In genomic region chr2:201860541-201861154, GRCh38 we compare ENCODE assay signal across 8 cellular contexts. TPM values are rescaled to one million over a fixed set of nuclear protein-coding genes. Genes with fewer than 3 reads are reported as not detected.
DNase-seq lines count a peak whose midpoint lies in the region; ATAC-seq, FAIRE-seq and TF ChIP-seq lines count a peak whose summit lies in the region.

No MANE protein-coding gene starts in this region.

- H3K27me3 ChIP-seq in Caco-2 (replicated peaks; ENCODE audit: control insufficient read depth, insufficient read depth, low read length) (no peaks in the 10 kb centered on the region), OCI-LY3 (ENCODE audit: low read depth, low read length) (peaks cover 12% of the 10 kb centered on the region), pancreas (peaks cover 0 to 3% (median 0%) of the 10 kb centered on the region in 4 donors)

- no peaks in the 10 kb centered on the region for H3K79me2 ChIP-seq in OCI-LY3 (ENCODE audit: low read length)

- no peaks in the 10 kb centered on the region for H4K20me1 ChIP-seq in OCI-LY3 (ENCODE audit: insufficient read depth, low read length)

- CTCF ChIA-PET in Caco-2 (lab: Charles Lee), result interaction anchor here (0.6 to 1.7 kb wide), 16 partner anchors 30 to 317 kb away, joined by 3 to 9 read pairs (median 3); no protein-coding TSS in a partner anchor

- H3K4me1 ChIP-seq in Caco-2, result peaks cover 14% of the 10 kb centered on the region
- H3K4me1 ChIP-seq in OCI-LY3 (ENCODE audit: low read length), result peaks cover 5% of the 10 kb centered on the region
- H3K4me1 ChIP-seq in pancreas, result no peaks in the 10 kb centered on the region

- BruUV-seq in Caco-2 (replicated peaks; lab: Mats Ljungman, UMichigan), result no TSS peak

- FAIRE-seq in pancreas (lab: Jason Lieb, UNC), result peak; percentile 29

- peak; percentile 60 to 77 for DNase-seq in Caco-2
- DNase-seq in HuH-7.5 (ENCODE audit: low spot score), result peak; percentile 55
- DNase-seq in activated naive CD4-positive, alpha-beta T cell treated with anti-CD3 and anti-CD28 coated beads, Interleukin-2, amount 50 U/mL, for 16 hours, result peak; percentile 24
- DNase-seq in glutamatergic neuron, result peak; percentile 26
- DNase-seq in pancreas, result peak in 3 of 6 donors; percentile 12 to 55 (median 30)
- no peak for DNase-seq in cortex of kidney (lab: John Stamatoyannopoulos, UW)

- no peak overlapping the region for H3K4me3 Mint-ChIP-seq in Caco-2 (ENCODE audit: unreplicated experiment)
- no peak overlapping the region for H3K4me3 Mint-ChIP-seq in glutamatergic neuron (ENCODE audit: unreplicated experiment)

- H3K9me3 ChIP-seq in Caco-2, result no peaks in the 10 kb centered on the region
- no peaks in the 10 kb centered on the region for H3K9me3 ChIP-seq in OCI-LY3 (ENCODE audit: insufficient read depth, low read length)
- no peaks in the 10 kb centered on the region for H3K9me3 ChIP-seq in pancreas

- H3K4me3 ChIP-seq in Caco-2 (ENCODE audit: low read depth, low read length) (no peak overlapping the region), OCI-LY3 (ENCODE audit: low read length) (peak overlapping the region; percentile 55), pancreas (no peak overlapping the region)

- peak; percentile 70 for ATAC-seq in GM19328 (IDR thresholded peaks at IDR 0.05; ENCODE audit: unreplicated experiment)
- peak; percentile 64 to 94 (median 93) for ATAC-seq in pancreas

- intact Hi-C loops in Caco-2 (cut with micrococcal nuclease; ENCODE audit: unreplicated experiment) (loop anchor here (1.0 to 2.0 kb wide), 7 partner anchors 64 to 318 kb away; partner anchors contain the start of gene FZD7), pancreas (cut with DNase I) (loop anchor here in 1 of 3 donors (5.0 kb wide), 1 partner anchor 317 kb away; no protein-coding TSS in a partner anchor)

- peak overlapping the region; percentile 69 for H2AFZ ChIP-seq in OCI-LY3 (ENCODE audit: low read depth, low read length)

- no peak overlapping the region for H3K27ac ChIP-seq in OCI-LY3 (ENCODE audit: low read length)
- no peak overlapping the region for H3K27ac ChIP-seq in pancreas

- H3K36me3 Mint-ChIP-seq in Caco-2 (ENCODE audit: insufficient read depth, unreplicated experiment) (peaks cover 2% of the 10 kb centered on the region), glutamatergic neuron (ENCODE audit: unreplicated experiment) (no peaks in the 10 kb centered on the region)

- H3K4me1 Mint-ChIP-seq in Caco-2 (ENCODE audit: low read depth, unreplicated experiment), result peaks cover 18% of the 10 kb centered on the region
- H3K4me1 Mint-ChIP-seq in glutamatergic neuron (ENCODE audit: low read depth, unreplicated experiment), result peaks cover 15% of the 10 kb centered on the region

- TF ChIP-seq CTCF in Caco-2 (IDR thresholded peaks at IDR 0.05; ENCODE audit: insufficient read depth in 1 of 2, low read depth in 1 of 2, low read length in 1 of 2, severe bottlenecking in 1 of 2, unreplicated experiment in 1 of 2), result peak; percentile 79 to 83
- TF ChIP-seq CTCF in OCI-LY3 (IDR thresholded peaks at IDR 0.05; ENCODE audit: low read depth, low read length), result peak; percentile 84
- peak; percentile 86 for TF ChIP-seq CTCF in glutamatergic neuron (IDR thresholded peaks at IDR 0.05; ENCODE audit: partially characterized antibody, unreplicated experiment)
- TF ChIP-seq CTCF in pancreas (IDR thresholded peaks at IDR 0.05), result peak; percentile 46 to 74 (median 57)

- no peak overlapping the region for H3K9ac ChIP-seq in OCI-LY3 (ENCODE audit: low read length)

- H3K27me3 Mint-ChIP-seq in Caco-2 (ENCODE audit: insufficient read depth, unreplicated experiment), result no peaks in the 10 kb centered on the region
- peaks cover 2% of the 10 kb centered on the region for H3K27me3 Mint-ChIP-seq in glutamatergic neuron (ENCODE audit: unreplicated experiment)

- peak overlapping the region; percentile 62 for H3K4me2 ChIP-seq in OCI-LY3 (ENCODE audit: low read length)

- POLR2A ChIA-PET in Caco-2 (lab: Charles Lee), result interaction anchor here (0.6 kb wide), 1 partner anchor 404 kb away, joined by 3 read pairs; no protein-coding TSS in a partner anchor

- H3K36me3 ChIP-seq in Caco-2 (ENCODE audit: control insufficient read depth, insufficient read depth, low read length) (no peaks in the 10 kb centered on the region), OCI-LY3 (replicated peaks; ENCODE audit: low read depth, low read length) (no peaks in the 10 kb centered on the region), pancreas (no peaks in the 10 kb centered on the region)

- H3K9me3 Mint-ChIP-seq in Caco-2 (ENCODE audit: unreplicated experiment) (no peaks in the 10 kb centered on the region), glutamatergic neuron (ENCODE audit: unreplicated experiment) (peaks cover 7% of the 10 kb centered on the region)

- H3K27ac Mint-ChIP-seq in Caco-2 (ENCODE audit: unreplicated experiment) (no peak overlapping the region), glutamatergic neuron (ENCODE audit: unreplicated experiment) (no peak overlapping the region)

- 8 to 10% methylated on average over 8 of the region's 8 CpGs for WGBS in pancreas, 2 donors

RNA-seq across cellular contexts. Expression of gene CDK15, which starts 54.3 kb away (rescaled TPM):
- total RNA-seq in Caco-2 (2022) (not detected in 2 replicates), glutamatergic neuron (ENCODE audit: unreplicated experiment) (0.61 TPM), pancreas (under 1 TPM in 3 of 6 donors, not detected in 3; 0.09 to 0.35 (median 0.31) TPM)
- under 1 TPM; 0.11 to 0.12 TPM for polyA plus RNA-seq in pancreas
